10 cellular contexts compared by ENCODE assay signal in genomic region chr3:40780341-40780800, GRCh38.
DNase-seq lines count a peak whose midpoint lies in the region; ATAC-seq and TF ChIP-seq lines count a peak whose summit lies in the region.
"Had no signal": no experiment of that assay in that cellular context is flagged by ENCODE, and none has a peak within 500 bp of the region (broad histone marks: within the 10 kb centered on the region; RNA-seq: fewer than 3 reads in every experiment).

No MANE protein-coding gene starts in this region.

- ATAC-seq in GM21576 (IDR thresholded peaks at IDR 0.05; ENCODE audit: unreplicated experiment): no peak

- H3K27ac Mint-ChIP-seq in neural progenitor cell: peak overlapping the region; percentile 76
- H3K27ac Mint-ChIP-seq in activated CD4-positive, alpha-beta memory T cell treated with anti-CD3 and anti-CD28 coated beads, Interleukin-2, amount 10 ng/mL, durations not matched to agents 7 days and 5 days: no peak overlapping the region

- DNase-seq in AG10803 (ENCODE audit: low read depth): peak; percentile 19
- DNase-seq in RPMI7951 (ENCODE audit: low read depth): peak; percentile 99
- peak; percentile 30 for DNase-seq in fibroblast of mammary gland (ENCODE audit: low read depth)
- peak; percentile 68 for DNase-seq in neural progenitor cell (ENCODE audit: low spot score)
- DNase-seq in NCI-H2227 (lab: John Stamatoyannopoulos, UW; ENCODE audit: unreplicated experiment): no peak
- no peak for DNase-seq in activated CD4-positive, alpha-beta memory T cell treated with anti-CD3 and anti-CD28 coated beads, Interleukin-2, amount 10 ng/mL, durations not matched to agents 7 days and 5 days
- no peak for DNase-seq in activated CD8-positive, alpha-beta memory T cell treated with anti-CD3 and anti-CD28 coated beads, Interleukin-2, amount 50 U/mL, for 48 hours

- H3K27me3 Mint-ChIP-seq in neural progenitor cell (ENCODE audit: insufficient read depth, low read depth): peaks cover 4% of the 10 kb centered on the region
- H3K27me3 Mint-ChIP-seq in activated CD4-positive, alpha-beta memory T cell treated with anti-CD3 and anti-CD28 coated beads, Interleukin-2, amount 10 ng/mL, durations not matched to agents 7 days and 5 days: peaks cover 2% of the 10 kb centered on the region

- H3K27ac ChIP-seq in neural progenitor cell: no peak overlapping the region
- H3K27ac ChIP-seq: cardiac muscle cell had no signal

- POLR2A ChIA-PET in activated CD4-positive, alpha-beta memory T cell treated with anti-CD3 and anti-CD28 coated beads, Interleukin-2, amount 10 ng/mL, durations not matched to agents 7 days and 5 days (lab: Charles Lee): no interaction called here

- H3K36me3 ChIP-seq in neural progenitor cell: no peaks in the 10 kb centered on the region
- H3K36me3 ChIP-seq: cardiac muscle cell, HAP-1 had no signal

- no peaks in the 10 kb centered on the region for H3K79me2 ChIP-seq in neural progenitor cell (ENCODE audit: low read depth)

- H3K4me3 ChIP-seq in AG10803 (ENCODE audit: low read length): peak overlapping the region; percentile 31; the same call in 1 of the 2 replicates
- no peak overlapping the region for H3K4me3 ChIP-seq in fibroblast of mammary gland (ENCODE audit: control insufficient read depth, low read depth, low read length)
- no peak overlapping the region for H3K4me3 ChIP-seq in neural progenitor cell
- H3K4me3 ChIP-seq: cardiac muscle cell, HAP-1 had no signal

- H3K4me1 ChIP-seq in neural progenitor cell: peaks cover 13% of the 10 kb centered on the region
- H3K4me1 ChIP-seq: HAP-1 had no signal

- no peak overlapping the region for H3K4me3 Mint-ChIP-seq in neural progenitor cell
- no peak overlapping the region for H3K4me3 Mint-ChIP-seq in activated CD4-positive, alpha-beta memory T cell treated with anti-CD3 and anti-CD28 coated beads, Interleukin-2, amount 10 ng/mL, durations not matched to agents 7 days and 5 days

- no peaks in the 10 kb centered on the region for H4K20me1 ChIP-seq in neural progenitor cell (ENCODE audit: low read depth)

- no peaks in the 10 kb centered on the region for H3K36me3 Mint-ChIP-seq in neural progenitor cell
- no peaks in the 10 kb centered on the region for H3K36me3 Mint-ChIP-seq in activated CD4-positive, alpha-beta memory T cell treated with anti-CD3 and anti-CD28 coated beads, Interleukin-2, amount 10 ng/mL, durations not matched to agents 7 days and 5 days (ENCODE audit: low read depth)

- TF ChIP-seq CTCF in AG10803 (conservative IDR thresholded peaks at IDR 0.05; ENCODE audit: low read length): 0 out of 2 replicates have a peak, but pooled peaks have one; percentile 1
- no peak for TF ChIP-seq CTCF in fibroblast of mammary gland (conservative IDR thresholded peaks at IDR 0.05; ENCODE audit: control insufficient read depth, insufficient read depth, low read depth, low read length)
- TF ChIP-seq CTCF in neural progenitor cell (IDR thresholded peaks at IDR 0.05): no peak

- CTCF ChIA-PET in activated CD4-positive, alpha-beta memory T cell treated with anti-CD3 and anti-CD28 coated beads, Interleukin-2, amount 10 ng/mL, durations not matched to agents 7 days and 5 days (lab: Charles Lee): no interaction called here

- no peaks in the 10 kb centered on the region for H3K27me3 ChIP-seq in neural progenitor cell
- H3K27me3 ChIP-seq: cardiac muscle cell had no signal

- H3K4me1 Mint-ChIP-seq in neural progenitor cell: peaks cover 30% of the 10 kb centered on the region
- H3K4me1 Mint-ChIP-seq in activated CD4-positive, alpha-beta memory T cell treated with anti-CD3 and anti-CD28 coated beads, Interleukin-2, amount 10 ng/mL, durations not matched to agents 7 days and 5 days: no peaks in the 10 kb centered on the region

- peaks cover 2% of the 10 kb centered on the region for H3K9me3 Mint-ChIP-seq in neural progenitor cell
- no peaks in the 10 kb centered on the region for H3K9me3 Mint-ChIP-seq in activated CD4-positive, alpha-beta memory T cell treated with anti-CD3 and anti-CD28 coated beads, Interleukin-2, amount 10 ng/mL, durations not matched to agents 7 days and 5 days

- no peaks in the 10 kb centered on the region for H3K9me3 ChIP-seq in neural progenitor cell (ENCODE audit: low read depth)
- H3K9me3 ChIP-seq: HAP-1 had no signal

- H3K9ac ChIP-seq in neural progenitor cell: no peak overlapping the region

- H3K4me2 ChIP-seq in neural progenitor cell: no peak overlapping the region

- no peaks in the 10 kb centered on the region for H3F3A ChIP-seq in neural progenitor cell (ENCODE audit: low read depth)

- H2AFZ ChIP-seq in neural progenitor cell (replicated peaks): peak overlapping the region; percentile 95

Comparison
In these comparisons a context has a peak if more than half of its experiments do, and no peak if none do; other contexts are left out.
1. DNase-seq: peak in AG10803 (single experiment), RPMI7951 (single experiment), fibroblast of mammary gland (single experiment) and neural progenitor cell (single experiment); none in NCI-H2227 (single experiment), activated CD4-positive, alpha-beta memory T cell treated with anti-CD3 and anti-CD28 coated beads, Interleukin-2, amount 10 ng/mL, durations not matched to agents 7 days and 5 days (single experiment) and activated CD8-positive, alpha-beta memory T cell treated with anti-CD3 and anti-CD28 coated beads, Interleukin-2, amount 50 U/mL, for 48 hours (single experiment).